In genomic region chr12:57138526-57139272, GRCh38 we compare ENCODE assay signal across 1 cellular context.
A peak's percentile ranks its signal among the peaks of the same experiment; 100 is the strongest.
TF ChIP-seq lines count a peak whose summit lies in the region.

No MANE protein-coding gene starts in this region.

TF ChIP-seq in HepG2, 621 proteins besides CTCF, POLR2A, EP300 and RAD21 (continued from another document and continues in another):
- TF ChIP-seq PRDM15 (CRISPR knock-in tag; IDR thresholded peaks at IDR 0.05) (no peak), NRL (CRISPR knock-in tag; IDR thresholded peaks at IDR 0.05; ENCODE audit: borderline replicate concordance) (peak; percentile 12; the same call in 1 of the 2 replicates), ZNF343 (CRISPR knock-in tag; IDR thresholded peaks at IDR 0.05) (no peak), FLYWCH1 (CRISPR knock-in tag; IDR thresholded peaks at IDR 0.05) (no peak), ZBTB42 (CRISPR knock-in tag; IDR thresholded peaks at IDR 0.05) (no peak), RFX1 (IDR thresholded peaks at IDR 0.05) (no peak), CCAR2 (optimal IDR thresholded peaks at IDR 0.05; ENCODE audit: low read depth, low read length) (no peak), HNF1B (CRISPR knock-in tag; IDR thresholded peaks at IDR 0.05) (no peak), ZNF282 (IDR thresholded peaks at IDR 0.05; ENCODE audit: partially characterized antibody) (no peak), NFE2 (CRISPR knock-in tag; IDR thresholded peaks at IDR 0.05) (peak; percentile 72), ZNF460 (CRISPR knock-in tag; IDR thresholded peaks at IDR 0.05; ENCODE audit: borderline replicate concordance) (no peak), ZNF614 (CRISPR knock-in tag; IDR thresholded peaks at IDR 0.05; ENCODE audit: borderline replicate concordance) (no peak), CBFB (CRISPR knock-in tag; IDR thresholded peaks at IDR 0.05) (no peak), NFE2L2 (IDR thresholded peaks at IDR 0.05; ENCODE audit: low read length) (peak; percentile 86), MLLT10 (CRISPR knock-in tag; IDR thresholded peaks at IDR 0.05) (no peak), PHF20 (CRISPR knock-in tag; IDR thresholded peaks at IDR 0.05) (no peak), SAP130 (CRISPR knock-in tag; IDR thresholded peaks at IDR 0.05; ENCODE audit: low read depth) (peak; percentile 51), ASH2L (IDR thresholded peaks at IDR 0.05; ENCODE audit: insufficient read length, low read depth, low read length) (peak; percentile 86), ZNF552 (CRISPR knock-in tag; IDR thresholded peaks at IDR 0.05; ENCODE audit: borderline replicate concordance) (no peak), SKI (IDR thresholded peaks at IDR 0.05; ENCODE audit: partially characterized antibody) (no peak), ATF5 (CRISPR knock-in tag; IDR thresholded peaks at IDR 0.05; ENCODE audit: low read depth) (no peak), ZNF329 (CRISPR knock-in tag; IDR thresholded peaks at IDR 0.05; ENCODE audit: low read depth) (no peak), ZNF678 (CRISPR knock-in tag; IDR thresholded peaks at IDR 0.05) (no peak), HCFC1 (IDR thresholded peaks at IDR 0.05; ENCODE audit: low read depth, low read length) (no peak), SETDB1 (CRISPR knock-in tag; IDR thresholded peaks at IDR 0.05; ENCODE audit: borderline replicate concordance) (no peak), HOXA3 (CRISPR knock-in tag; IDR thresholded peaks at IDR 0.05) (no peak), ZNF670 (CRISPR knock-in tag; IDR thresholded peaks at IDR 0.05; ENCODE audit: borderline replicate concordance) (no peak), MYC (CRISPR knock-in tag; IDR thresholded peaks at IDR 0.05; ENCODE audit: borderline replicate concordance) (no peak), PRMT3 (CRISPR knock-in tag; IDR thresholded peaks at IDR 0.05; ENCODE audit: borderline replicate concordance, low read depth) (no peak), ARNT2 (CRISPR knock-in tag; IDR thresholded peaks at IDR 0.05; ENCODE audit: low read depth) (no peak), ZNF598 (CRISPR knock-in tag; IDR thresholded peaks at IDR 0.05; ENCODE audit: borderline replicate concordance) (no peak), ZNF44 (CRISPR knock-in tag; IDR thresholded peaks at IDR 0.05) (peak; percentile 39; the same call in 1 of the 2 replicates), ZNF589 (CRISPR knock-in tag; conservative IDR thresholded peaks at IDR 0.05) (no peak), ZNF652 (CRISPR knock-in tag; IDR thresholded peaks at IDR 0.05; ENCODE audit: borderline replicate concordance, low read depth) (no peak), CERS6 (CRISPR knock-in tag; IDR thresholded peaks at IDR 0.05) (no peak), ZNF431 (CRISPR knock-in tag; IDR thresholded peaks at IDR 0.05; ENCODE audit: borderline replicate concordance, low read depth) (no peak)
- TF ChIP-seq, protein P1, sequence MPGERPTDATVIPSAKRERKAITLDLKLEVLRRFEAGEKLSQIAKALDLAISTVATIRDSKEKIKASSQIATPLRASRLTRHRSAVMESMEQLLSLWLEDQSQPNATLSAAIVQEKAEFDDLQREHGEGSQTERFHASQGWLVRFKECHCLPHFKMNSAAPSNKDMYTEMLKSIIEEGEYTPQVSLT (CRISPR knock-in tag; IDR thresholded peaks at IDR 0.05; ENCODE audit: borderline replicate concordance, low read depth) = no peak
- TF ChIP-seq, protein P2, sequence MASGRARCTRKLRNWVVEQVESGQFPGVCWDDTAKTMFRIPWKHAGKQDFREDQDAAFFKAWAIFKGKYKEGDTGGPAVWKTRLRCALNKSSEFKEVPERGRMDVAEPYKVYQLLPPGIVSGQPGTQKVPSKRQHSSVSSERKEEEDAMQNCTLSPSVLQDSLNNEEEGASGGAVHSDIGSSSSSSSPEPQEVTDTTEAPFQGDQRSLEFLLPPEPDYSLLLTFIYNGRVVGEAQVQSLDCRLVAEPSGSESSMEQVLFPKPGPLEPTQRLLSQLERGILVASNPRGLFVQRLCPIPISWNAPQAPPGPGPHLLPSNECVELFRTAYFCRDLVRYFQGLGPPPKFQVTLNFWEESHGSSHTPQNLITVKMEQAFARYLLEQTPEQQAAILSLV (CRISPR knock-in tag; IDR thresholded peaks at IDR 0.05; ENCODE audit: borderline replicate concordance) = no peak
- TF ChIP-seq, protein P3, sequence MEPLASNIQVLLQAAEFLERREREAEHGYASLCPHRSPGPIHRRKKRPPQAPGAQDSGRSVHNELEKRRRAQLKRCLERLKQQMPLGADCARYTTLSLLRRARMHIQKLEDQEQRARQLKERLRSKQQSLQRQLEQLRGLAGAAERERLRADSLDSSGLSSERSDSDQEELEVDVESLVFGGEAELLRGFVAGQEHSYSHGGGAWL (CRISPR knock-in tag; IDR thresholded peaks at IDR 0.05) = no peak
- TF ChIP-seq, protein P4, sequence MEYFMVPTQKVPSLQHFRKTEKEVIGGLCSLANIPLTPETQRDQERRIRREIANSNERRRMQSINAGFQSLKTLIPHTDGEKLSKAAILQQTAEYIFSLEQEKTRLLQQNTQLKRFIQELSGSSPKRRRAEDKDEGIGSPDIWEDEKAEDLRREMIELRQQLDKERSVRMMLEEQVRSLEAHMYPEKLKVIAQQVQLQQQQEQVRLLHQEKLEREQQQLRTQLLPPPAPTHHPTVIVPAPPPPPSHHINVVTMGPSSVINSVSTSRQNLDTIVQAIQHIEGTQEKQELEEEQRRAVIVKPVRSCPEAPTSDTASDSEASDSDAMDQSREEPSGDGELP (IDR thresholded peaks at IDR 0.05; ENCODE audit: borderline replicate concordance, low read depth) = peak; percentile 85
- TF ChIP-seq, protein P5, sequence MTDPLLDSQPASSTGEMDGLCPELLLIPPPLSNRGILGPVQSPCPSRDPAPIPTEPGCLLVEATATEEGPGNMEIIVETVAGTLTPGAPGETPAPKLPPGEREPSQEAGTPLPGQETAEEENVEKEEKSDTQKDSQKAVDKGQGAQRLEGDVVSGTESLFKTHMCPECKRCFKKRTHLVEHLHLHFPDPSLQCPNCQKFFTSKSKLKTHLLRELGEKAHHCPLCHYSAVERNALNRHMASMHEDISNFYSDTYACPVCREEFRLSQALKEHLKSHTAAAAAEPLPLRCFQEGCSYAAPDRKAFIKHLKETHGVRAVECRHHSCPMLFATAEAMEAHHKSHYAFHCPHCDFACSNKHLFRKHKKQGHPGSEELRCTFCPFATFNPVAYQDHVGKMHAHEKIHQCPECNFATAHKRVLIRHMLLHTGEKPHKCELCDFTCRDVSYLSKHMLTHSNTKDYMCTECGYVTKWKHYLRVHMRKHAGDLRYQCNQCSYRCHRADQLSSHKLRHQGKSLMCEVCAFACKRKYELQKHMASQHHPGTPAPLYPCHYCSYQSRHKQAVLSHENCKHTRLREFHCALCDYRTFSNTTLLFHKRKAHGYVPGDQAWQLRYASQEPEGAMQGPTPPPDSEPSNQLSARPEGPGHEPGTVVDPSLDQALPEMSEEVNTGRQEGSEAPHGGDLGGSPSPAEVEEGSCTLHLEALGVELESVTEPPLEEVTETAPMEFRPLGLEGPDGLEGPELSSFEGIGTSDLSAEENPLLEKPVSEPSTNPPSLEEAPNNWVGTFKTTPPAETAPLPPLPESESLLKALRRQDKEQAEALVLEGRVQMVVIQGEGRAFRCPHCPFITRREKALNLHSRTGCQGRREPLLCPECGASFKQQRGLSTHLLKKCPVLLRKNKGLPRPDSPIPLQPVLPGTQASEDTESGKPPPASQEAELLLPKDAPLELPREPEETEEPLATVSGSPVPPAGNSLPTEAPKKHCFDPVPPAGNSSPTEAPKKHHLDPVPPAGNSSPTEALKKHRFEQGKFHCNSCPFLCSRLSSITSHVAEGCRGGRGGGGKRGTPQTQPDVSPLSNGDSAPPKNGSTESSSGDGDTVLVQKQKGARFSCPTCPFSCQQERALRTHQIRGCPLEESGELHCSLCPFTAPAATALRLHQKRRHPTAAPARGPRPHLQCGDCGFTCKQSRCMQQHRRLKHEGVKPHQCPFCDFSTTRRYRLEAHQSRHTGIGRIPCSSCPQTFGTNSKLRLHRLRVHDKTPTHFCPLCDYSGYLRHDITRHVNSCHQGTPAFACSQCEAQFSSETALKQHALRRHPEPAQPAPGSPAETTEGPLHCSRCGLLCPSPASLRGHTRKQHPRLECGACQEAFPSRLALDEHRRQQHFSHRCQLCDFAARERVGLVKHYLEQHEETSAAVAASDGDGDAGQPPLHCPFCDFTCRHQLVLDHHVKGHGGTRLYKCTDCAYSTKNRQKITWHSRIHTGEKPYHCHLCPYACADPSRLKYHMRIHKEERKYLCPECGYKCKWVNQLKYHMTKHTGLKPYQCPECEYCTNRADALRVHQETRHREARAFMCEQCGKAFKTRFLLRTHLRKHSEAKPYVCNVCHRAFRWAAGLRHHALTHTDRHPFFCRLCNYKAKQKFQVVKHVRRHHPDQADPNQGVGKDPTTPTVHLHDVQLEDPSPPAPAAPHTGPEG (CRISPR knock-in tag; IDR thresholded peaks at IDR 0.05) = no peak
- TF ChIP-seq, protein P6, sequence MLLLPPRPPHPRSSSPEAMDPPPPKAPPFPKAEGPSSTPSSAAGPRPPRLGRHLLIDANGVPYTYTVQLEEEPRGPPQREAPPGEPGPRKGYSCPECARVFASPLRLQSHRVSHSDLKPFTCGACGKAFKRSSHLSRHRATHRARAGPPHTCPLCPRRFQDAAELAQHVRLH (CRISPR knock-in tag; IDR thresholded peaks at IDR 0.05; ENCODE audit: borderline replicate concordance, low read depth) = no peak
- TF ChIP-seq, protein P7, sequence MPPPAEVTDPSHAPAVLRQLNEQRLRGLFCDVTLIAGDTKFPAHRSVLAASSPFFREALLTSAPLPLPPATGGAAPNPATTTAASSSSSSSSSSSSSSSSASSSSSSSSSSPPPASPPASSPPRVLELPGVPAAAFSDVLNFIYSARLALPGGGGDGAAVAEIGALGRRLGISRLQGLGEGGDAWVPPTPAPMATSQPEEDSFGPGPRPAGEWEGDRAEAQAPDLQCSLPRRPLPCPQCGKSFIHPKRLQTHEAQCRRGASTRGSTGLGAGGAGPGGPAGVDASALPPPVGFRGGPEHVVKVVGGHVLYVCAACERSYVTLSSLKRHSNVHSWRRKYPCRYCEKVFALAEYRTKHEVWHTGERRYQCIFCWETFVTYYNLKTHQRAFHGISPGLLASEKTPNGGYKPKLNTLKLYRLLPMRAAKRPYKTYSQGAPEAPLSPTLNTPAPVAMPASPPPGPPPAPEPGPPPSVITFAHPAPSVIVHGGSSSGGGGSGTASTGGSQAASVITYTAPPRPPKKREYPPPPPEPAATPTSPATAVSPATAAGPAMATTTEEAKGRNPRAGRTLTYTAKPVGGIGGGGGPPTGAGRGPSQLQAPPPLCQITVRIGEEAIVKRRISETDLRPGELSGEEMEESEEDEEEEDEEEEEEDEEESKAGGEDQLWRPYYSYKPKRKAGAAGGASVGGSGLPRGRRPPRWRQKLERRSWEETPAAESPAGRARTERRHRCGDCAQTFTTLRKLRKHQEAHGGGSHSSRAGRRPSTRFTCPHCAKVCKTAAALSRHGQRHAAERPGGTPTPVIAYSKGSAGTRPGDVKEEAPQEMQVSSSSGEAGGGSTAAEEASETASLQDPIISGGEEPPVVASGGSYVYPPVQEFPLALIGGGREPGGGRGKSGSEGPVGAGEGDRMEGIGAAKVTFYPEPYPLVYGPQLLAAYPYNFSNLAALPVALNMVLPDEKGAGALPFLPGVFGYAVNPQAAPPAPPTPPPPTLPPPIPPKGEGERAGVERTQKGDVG (CRISPR knock-in tag; IDR thresholded peaks at IDR 0.05; ENCODE audit: borderline replicate concordance) = no peak
- TF ChIP-seq, protein P8, sequence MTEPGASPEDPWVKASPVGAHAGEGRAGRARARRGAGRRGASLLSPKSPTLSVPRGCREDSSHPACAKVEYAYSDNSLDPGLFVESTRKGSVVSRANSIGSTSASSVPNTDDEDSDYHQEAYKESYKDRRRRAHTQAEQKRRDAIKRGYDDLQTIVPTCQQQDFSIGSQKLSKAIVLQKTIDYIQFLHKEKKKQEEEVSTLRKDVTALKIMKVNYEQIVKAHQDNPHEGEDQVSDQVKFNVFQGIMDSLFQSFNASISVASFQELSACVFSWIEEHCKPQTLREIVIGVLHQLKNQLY (CRISPR knock-in tag; IDR thresholded peaks at IDR 0.05) = no peak
